ENCODE assay signal across 31 cellular contexts in the genomic region with DNA sequence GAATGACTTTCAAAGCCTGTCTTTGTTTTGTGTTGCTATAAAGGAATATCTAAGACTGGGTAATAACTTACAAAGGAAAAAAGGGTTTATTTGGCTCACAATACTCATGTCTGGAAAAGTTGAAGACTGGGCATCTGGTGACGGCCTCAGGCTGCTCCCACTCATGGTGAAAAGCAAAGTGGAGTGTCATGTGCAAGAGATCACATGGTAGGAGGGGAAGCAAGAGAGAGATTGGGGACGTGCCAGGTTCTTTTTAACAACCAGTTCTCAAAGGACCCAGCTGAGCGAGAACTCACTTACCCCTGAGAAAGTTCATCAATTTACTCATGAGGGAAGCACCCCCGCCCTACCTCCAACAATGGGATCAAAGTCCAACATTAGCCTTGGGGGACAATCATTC.
"Had no signal": no experiment of that assay in that cellular context is flagged by ENCODE, and none has a peak within 500 bp of the region (broad histone marks: within the 10 kb centered on the region; RNA-seq: fewer than 3 reads in every experiment).

No MANE protein-coding gene starts in this region.

- H3K4me1 Mint-ChIP-seq: activated naive CD8-positive, alpha-beta T cell treated with anti-CD3 and anti-CD28 coated beads, Interleukin-2, amount 50 U/mL, for 24 hours; central memory CD8-positive, alpha-beta T cell; stimulated activated memory B cell treated with anti-CD40 and anti-IgM and Interleukin-4, amounts not matched to agents 10 μg/mL and 1 μg/mL and 100 μg/mL, for 72 hours; stimulated activated naive CD8-positive, alpha-beta T cell treated with anti-CD3 and anti-CD28 coated beads, Interleukin-15, amount 100 ng/mL, for 72 hours had no signal

- H3K27me3 Mint-ChIP-seq: activated naive CD8-positive, alpha-beta T cell treated with anti-CD3 and anti-CD28 coated beads, Interleukin-2, amount 50 U/mL, for 24 hours; central memory CD8-positive, alpha-beta T cell; stimulated activated memory B cell treated with anti-CD40 and anti-IgM and Interleukin-4, amounts not matched to agents 10 μg/mL and 1 μg/mL and 100 μg/mL, for 72 hours; stimulated activated naive CD8-positive, alpha-beta T cell treated with anti-CD3 and anti-CD28 coated beads, Interleukin-15, amount 100 ng/mL, for 72 hours had no signal

- DNase-seq: activated CD4-positive, alpha-beta T cell treated with anti-CD3 and anti-CD28 coated beads for 48 hours; activated CD4-positive, alpha-beta T cell treated with anti-CD3 and anti-CD28 coated beads, Interleukin-2, amount 50 U/mL, for 48 hours; activated CD8-positive, alpha-beta memory T cell treated with anti-CD3 and anti-CD28 coated beads for 24 hours; activated gamma-delta T cell; activated naive CD4-positive, alpha-beta T cell treated with anti-CD3 and anti-CD28 coated beads, Interleukin-2, amount 50 U/mL, for 16 hours; activated naive CD8-positive, alpha-beta T cell treated with anti-CD3 and anti-CD28 coated beads, Interleukin-2, amount 50 U/mL, for 24 hours; dermis blood vessel endothelial cell; effector CD4-positive, alpha-beta T cell; esophagus squamous epithelium; left ventricle myocardium inferior; mesendoderm; mucosa of descending colon; nucleus accumbens; pancreas; psoas muscle; stimulated activated CD4-positive, alpha-beta T cell treated with anti-CD3 and anti-CD28 coated beads, Interleukin-1b, Interleukin-23, amount 100 ng/mL, for 48 hours; stimulated activated CD4-positive, alpha-beta T cell treated with anti-CD3 and anti-CD28 coated beads, Interleukin-4, amount 100 ng/mL, for 4 hours; stimulated activated CD8-positive, alpha-beta memory T cell treated with anti-CD3 and anti-CD28 coated beads, Interleukin-4, amount 100 ng/mL, for 48 hours; stimulated activated naive CD8-positive, alpha-beta T cell treated with anti-CD3 and anti-CD28 coated beads, Interleukin-15, amount 100 ng/mL, for 72 hours; substantia nigra; T-helper 9 cell; upper lobe of left lung; WERI-Rb-1 had no signal

- H3K9me3 Mint-ChIP-seq: nephron; stimulated activated memory B cell treated with anti-CD40 and anti-IgM and Interleukin-4, amounts not matched to agents 10 μg/mL and 1 μg/mL and 100 μg/mL, for 72 hours; stimulated activated naive CD8-positive, alpha-beta T cell treated with anti-CD3 and anti-CD28 coated beads, Interleukin-15, amount 100 ng/mL, for 72 hours had no signal

- H3K36me3 Mint-ChIP-seq: stimulated activated memory B cell treated with anti-CD40 and anti-IgM and Interleukin-4, amounts not matched to agents 10 μg/mL and 1 μg/mL and 100 μg/mL, for 72 hours had no signal

- H3K4me3 ChIP-seq: esophagus squamous epithelium, left ventricle myocardium inferior, lung, mucosa of descending colon, pancreas, psoas muscle, smooth muscle cell, upper lobe of left lung, vagina had no signal

- FAIRE-seq: bronchial epithelial cell, frontal cortex, pancreas had no signal

- H3K27ac Mint-ChIP-seq: activated naive CD8-positive, alpha-beta T cell treated with anti-CD3 and anti-CD28 coated beads, Interleukin-2, amount 50 U/mL, for 24 hours; nephron; stimulated activated memory B cell treated with anti-CD40 and anti-IgM and Interleukin-4, amounts not matched to agents 10 μg/mL and 1 μg/mL and 100 μg/mL, for 72 hours; stimulated activated naive CD8-positive, alpha-beta T cell treated with anti-CD3 and anti-CD28 coated beads, Interleukin-15, amount 100 ng/mL, for 72 hours had no signal

- H3K27ac ChIP-seq: esophagus squamous epithelium, left ventricle myocardium inferior, pancreas, psoas muscle, upper lobe of left lung, vagina, WERI-Rb-1 had no signal

- H3K4me3 Mint-ChIP-seq: activated naive CD8-positive, alpha-beta T cell treated with anti-CD3 and anti-CD28 coated beads, Interleukin-2, amount 50 U/mL, for 24 hours; central memory CD8-positive, alpha-beta T cell; nephron; stimulated activated memory B cell treated with anti-CD40 and anti-IgM and Interleukin-4, amounts not matched to agents 10 μg/mL and 1 μg/mL and 100 μg/mL, for 72 hours; stimulated activated naive CD8-positive, alpha-beta T cell treated with anti-CD3 and anti-CD28 coated beads, Interleukin-15, amount 100 ng/mL, for 72 hours had no signal
